Comparison of ENCODE assay signal across 1 cellular context in genomic region chrX:136251042-136251991, GRCh38.
TF ChIP-seq lines count a peak whose summit lies in the region.

MAP7D3 (minus strand) TSS chrX:136251400; CDS start chrX:136251358, 42 bp downstream.

TF ChIP-seq in K562, 482 proteins besides CTCF, POLR2A, EP300 and RAD21 (continued from another document):
- TF ChIP-seq UBTF (IDR thresholded peaks at IDR 0.05; ENCODE audit: borderline replicate concordance in 1 of 2, low read depth in 2 of 2, low read length in 2 of 2) = no peak
- TF ChIP-seq STAT5B (CRISPR knock-in tag; IDR thresholded peaks at IDR 0.05) = no peak
- TF ChIP-seq NONO (IDR thresholded peaks at IDR 0.05; ENCODE audit: low read depth in 2 of 2, low read length in 1 of 2) = 0 out of 4 replicates have a peak, but pooled peaks of 1 of the 2 experiments have one; percentile 28
- TF ChIP-seq ZNF24 (IDR thresholded peaks at IDR 0.05) = peak; percentile 96
- TF ChIP-seq BRF1 (IDR thresholded peaks at IDR 0.05; ENCODE audit: borderline replicate concordance, extremely low read depth, insufficient read length) = no peak
- peak; percentile 58 for TF ChIP-seq MGA (IDR thresholded peaks at IDR 0.05)
- no peak for TF ChIP-seq CBX2 (IDR thresholded peaks at IDR 0.05; ENCODE audit: insufficient read depth, low read length, poor library complexity, severe bottlenecking)
- no peak for TF ChIP-seq HNRNPUL1 (IDR thresholded peaks at IDR 0.05; ENCODE audit: low read length)
- peak; percentile 85 to 87 for TF ChIP-seq NRF1 (conservative IDR thresholded peaks at IDR 0.05 in 1 of 2, IDR thresholded peaks at IDR 0.05 in 1 of 2)
- TF ChIP-seq VEZF1 (CRISPR knock-in tag; IDR thresholded peaks at IDR 0.05) = peak; percentile 58
- TF ChIP-seq TEAD1 (CRISPR knock-in tag; IDR thresholded peaks at IDR 0.05) = 0 out of 4 replicates have a peak, but pooled peaks of 1 of the 2 experiments have one; percentile 20
- TF ChIP-seq ZFPM2 (CRISPR knock-in tag; IDR thresholded peaks at IDR 0.05) = no peak
- no peak for TF ChIP-seq STAT5A (IDR thresholded peaks at IDR 0.05; ENCODE audit: borderline replicate concordance, low read length)
- peak; percentile 30; the same call in 1 of the 2 replicates for TF ChIP-seq SMAD4 (CRISPR knock-in tag; conservative IDR thresholded peaks at IDR 0.05)
- TF ChIP-seq PHF8 (IDR thresholded peaks at IDR 0.05; ENCODE audit: borderline replicate concordance, low read length) = peak; percentile 64; the same call in 1 of the 2 replicates
- TF ChIP-seq YY1 (IDR thresholded peaks at IDR 0.05; ENCODE audit: borderline replicate concordance in 1 of 3, control insufficient read depth in 1 of 3, extremely low read depth in 1 of 3, insufficient read depth in 3 of 3, insufficient read length in 1 of 3, insufficient replicate concordance in 2 of 3, low read depth in 1 of 3, low read length in 2 of 3) = peak in 2 of 3 experiments; percentile 79 to 88
- peak in 1 of 2 experiments; percentile 43; a peak in 2 of 4 replicates for TF ChIP-seq MNT (conservative IDR thresholded peaks at IDR 0.05)
- no peak for TF ChIP-seq HDAC8 (tag; IDR thresholded peaks at IDR 0.05)
- TF ChIP-seq HMGXB4 (CRISPR knock-in tag; IDR thresholded peaks at IDR 0.05) = no peak
